19 cellular contexts compared by ENCODE assay signal in genomic region chr3:10940106-10940505, GRCh38. TPM values are rescaled to one million over a fixed set of nuclear protein-coding genes. Genes with fewer than 3 reads are reported as not detected.
DNase-seq lines count a peak whose midpoint lies in the region; ATAC-seq, FAIRE-seq and TF ChIP-seq lines count a peak whose summit lies in the region.
"Had no signal": no experiment of that assay in that cellular context is flagged by ENCODE, and none has a peak within 500 bp of the region (broad histone marks: within the 10 kb centered on the region; RNA-seq: fewer than 3 reads in every experiment).

No MANE protein-coding gene starts in this region.

- H4K8ac ChIP-seq in neuronal stem cell (ENCODE audit: low read depth, low read length) = peak overlapping the region; percentile 58

- H3K27ac ChIP-seq in right cardiac atrium (ENCODE audit: low read length) = no peak overlapping the region
- H3K27ac ChIP-seq in right atrium auricular region = no peak overlapping the region
- no peak overlapping the region for H3K27ac ChIP-seq in kidney (ENCODE audit: low read depth in 2 of 2, low read length in 2 of 2)
- no peak overlapping the region for H3K27ac ChIP-seq in neuronal stem cell (replicated peaks; ENCODE audit: low read length)
- H3K27ac ChIP-seq in aorta (ENCODE audit: low read depth in 1 of 2, low read length in 2 of 2) = no peak overlapping the region
- no peak overlapping the region for H3K27ac ChIP-seq in prostate gland
- H3K27ac ChIP-seq: BLaER1, GM23248, HL-60 had no signal

- H3K4me3 ChIP-seq in right cardiac atrium (ENCODE audit: low read length) (no peak overlapping the region), right atrium auricular region (no peak overlapping the region), kidney (ENCODE audit: low read length in 2 of 2) (no peak overlapping the region), neuronal stem cell (ENCODE audit: low read length in 2 of 2) (no peak overlapping the region), aorta (ENCODE audit: low read length in 2 of 2) (no peak overlapping the region), prostate gland (no peak overlapping the region)
- H3K4me3 ChIP-seq: BLaER1, GM23248 had no signal

- no peak overlapping the region for H3K14ac ChIP-seq in neuronal stem cell (ENCODE audit: low read length)

- no peaks in the 10 kb centered on the region for H3K27me3 ChIP-seq in right cardiac atrium (ENCODE audit: control insufficient read depth, insufficient read depth)
- no peaks in the 10 kb centered on the region for H3K27me3 ChIP-seq in right atrium auricular region
- H3K27me3 ChIP-seq in neuronal stem cell (ENCODE audit: control insufficient read depth in 3 of 3, insufficient read depth in 3 of 3, low read depth in 1 of 3, low read length in 3 of 3) = peaks cover 0 to 4% (median 0%) of the 10 kb centered on the region in 3 experiments
- H3K27me3 ChIP-seq in aorta (ENCODE audit: control insufficient read depth in 1 of 2, insufficient read depth in 2 of 2, low read length in 1 of 2) = no peaks in the 10 kb centered on the region
- H3K27me3 ChIP-seq in prostate gland (replicated peaks; ENCODE audit: insufficient read depth) = no peaks in the 10 kb centered on the region
- H3K27me3 ChIP-seq: BLaER1 had no signal

- H3K4me2 ChIP-seq in neuronal stem cell (ENCODE audit: insufficient read depth, low read length, poor library complexity, severe bottlenecking) = no peak overlapping the region
- H3K4me2 ChIP-seq: BLaER1 had no signal

- no peak overlapping the region for H3K18ac ChIP-seq in neuronal stem cell (ENCODE audit: low read length)

- H4K91ac ChIP-seq in neuronal stem cell (ENCODE audit: low read depth, low read length, poor library complexity) = no peak overlapping the region

- no peaks in the 10 kb centered on the region for H3K79me1 ChIP-seq in neuronal stem cell (ENCODE audit: low read depth, low read length)

- H2BK12ac ChIP-seq in neuronal stem cell (ENCODE audit: low read length) = no peak overlapping the region

- intact Hi-C loops in right cardiac atrium (cut with DNase I) = loop anchor here in 1 of 4 donors (10.0 kb wide), 1 partner anchor 175 kb away; no protein-coding TSS in a partner anchor
- intact Hi-C loops in kidney (cut with DNase I) = no loop called here
- intact Hi-C loops in aorta (cut with DNase I) = no loop called here
- intact Hi-C loops in prostate gland (cut with DNase I) = no loop called here

- H3K9me3 ChIP-seq in right cardiac atrium (ENCODE audit: control insufficient read depth, low read length) = no peaks in the 10 kb centered on the region
- H3K9me3 ChIP-seq in right atrium auricular region = no peaks in the 10 kb centered on the region
- H3K9me3 ChIP-seq in kidney (ENCODE audit: control insufficient read depth in 1 of 2, low read length in 2 of 2) = no peaks in the 10 kb centered on the region
- H3K9me3 ChIP-seq in neuronal stem cell (replicated peaks in 1 of 2; ENCODE audit: control insufficient read depth in 2 of 2, insufficient read depth in 1 of 2, low read depth in 1 of 2, low read length in 2 of 2) = peaks cover 6 to 7% of the 10 kb centered on the region in 2 donors
- H3K9me3 ChIP-seq in aorta (ENCODE audit: control insufficient read depth, low read length) = no peaks in the 10 kb centered on the region
- H3K9me3 ChIP-seq in prostate gland = no peaks in the 10 kb centered on the region

- H2BK5ac ChIP-seq in neuronal stem cell (ENCODE audit: low read length) = no peak overlapping the region

- TF ChIP-seq CTCF in right atrium auricular region (IDR thresholded peaks at IDR 0.05) (no peak), kidney (IDR thresholded peaks at IDR 0.05; ENCODE audit: borderline replicate concordance, extremely low read depth, insufficient read depth) (no peak), prostate gland (IDR thresholded peaks at IDR 0.05) (no peak)

- no peaks in the 10 kb centered on the region for H3K36me3 ChIP-seq in right atrium auricular region
- no peaks in the 10 kb centered on the region for H3K36me3 ChIP-seq in kidney (ENCODE audit: control insufficient read depth in 1 of 2, insufficient read depth in 2 of 2, low read length in 2 of 2)
- no peaks in the 10 kb centered on the region for H3K36me3 ChIP-seq in neuronal stem cell (replicated peaks in 1 of 2; ENCODE audit: control insufficient read depth in 2 of 2, insufficient read depth in 2 of 2, low read length in 2 of 2)
- H3K36me3 ChIP-seq in aorta (ENCODE audit: control insufficient read depth in 1 of 2, insufficient read depth in 2 of 2, low read length in 1 of 2) = no peaks in the 10 kb centered on the region
- no peaks in the 10 kb centered on the region for H3K36me3 ChIP-seq in prostate gland
- H3K36me3 ChIP-seq: BLaER1 had no signal

- TF ChIP-seq POLR2A in prostate gland (IDR thresholded peaks at IDR 0.05) = no peak

- DNase-seq in right cardiac atrium (peak in 2 of 3 donors; percentile 26 to 41), right atrium auricular region (ENCODE audit: low spot score) (no peak), kidney (peak; percentile 43), neuronal stem cell (ENCODE audit: low spot score) (no peak), aorta (peak; percentile 12 to 62), NCI-H1048 (lab: John Stamatoyannopoulos, UW) (no peak), prostate gland (ENCODE audit: low spot score) (no peak)
- DNase-seq: 8988T; AML-193; Caco-2; CD8-positive, alpha-beta memory T cell; DND-41; GDM1; GM23248 had no signal

- no peak overlapping the region for H3K9ac ChIP-seq in kidney (ENCODE audit: low read length in 2 of 2)
- H3K9ac ChIP-seq in neuronal stem cell (ENCODE audit: low read depth, low read length, poor library complexity) = no peak overlapping the region
- H3K9ac ChIP-seq: BLaER1, GM23248 had no signal

- H3K4ac ChIP-seq in neuronal stem cell (ENCODE audit: low read length) = no peak overlapping the region

- no peak overlapping the region for H3K23ac ChIP-seq in neuronal stem cell (ENCODE audit: low read depth, low read length, poor library complexity)

- H2AFZ ChIP-seq in neuronal stem cell (ENCODE audit: low read length) = no peak overlapping the region
- H2AFZ ChIP-seq: GM23248 had no signal

- no peak overlapping the region for H2BK120ac ChIP-seq in neuronal stem cell (ENCODE audit: low read depth, low read length)

- H2AK5ac ChIP-seq in neuronal stem cell (ENCODE audit: low read depth, low read length) = peak overlapping the region; percentile 57

- H3K4me1 ChIP-seq in right cardiac atrium (ENCODE audit: control insufficient read depth, insufficient read depth, low read length) (no peaks in the 10 kb centered on the region), right atrium auricular region (no peaks in the 10 kb centered on the region), kidney (ENCODE audit: control insufficient read depth in 1 of 2, insufficient read depth in 1 of 2, low read depth in 1 of 2, low read length in 2 of 2) (no peaks in the 10 kb centered on the region), neuronal stem cell (ENCODE audit: control insufficient read depth in 2 of 2, insufficient read depth in 1 of 2, low read depth in 1 of 2, low read length in 2 of 2) (no peaks in the 10 kb centered on the region), aorta (ENCODE audit: control insufficient read depth in 1 of 2, insufficient read depth in 2 of 2, low read length in 2 of 2) (no peaks in the 10 kb centered on the region), prostate gland (replicated peaks) (no peaks in the 10 kb centered on the region)
- H3K4me1 ChIP-seq: Caco-2 had no signal

- no peak overlapping the region for H2BK15ac ChIP-seq in neuronal stem cell (ENCODE audit: low read length)

- ATAC-seq in right cardiac atrium = no peak
- no peak for ATAC-seq in aorta (ENCODE audit: low FRiP score)
- ATAC-seq in GM19397 (IDR thresholded peaks at IDR 0.05; ENCODE audit: unreplicated experiment) = no peak

- FAIRE-seq in kidney (lab: Jason Lieb, UNC) = no peak
- FAIRE-seq: GM12892, H54 had no signal

- 83% methylated on average over 12 of the region's 12 CpGs for WGBS in right cardiac atrium
- WGBS in neuronal stem cell (ENCODE audit: extremely low coverage in 2 of 2, insufficient read length in 2 of 2, insufficient replicate concordance in 1 of 2), 2 donors = no CpG with 5 or more reads among the region's 12 CpGs
- WGBS in aorta, 2 donors = 85 to 90% methylated on average over 12 of the region's 12 CpGs
- WGBS in prostate gland = 85% methylated on average over 12 of the region's 12 CpGs

RNA-seq across cellular contexts. Expression of gene SLC6A1, which starts 52.4 kb away (rescaled TPM):
- total RNA-seq in right cardiac atrium = 1 to 10 TPM in 3 of 4 donors, under 1 TPM in 1; 0.89 to 3.3 (median 2.5) TPM
- 3.0 TPM for polyA plus RNA-seq in right cardiac atrium
- 1 to 10 TPM; 1.3 to 4.1 TPM for total RNA-seq in right atrium auricular region
- total RNA-seq in kidney = 2.1 TPM
- polyA plus RNA-seq in kidney (ENCODE audit: insufficient read depth, low read depth, low replicate concordance) = not detected
- 0.75 TPM for polyA plus RNA-seq in neuronal stem cell (2013, experiment 1 of 2)
- polyA plus RNA-seq in neuronal stem cell (2013, experiment 2 of 2) = 0.78 TPM
- total RNA-seq in aorta = 1 to 10 TPM; 1.4 to 2.3 TPM
- 1 to 10 TPM in 1 of 2 donors, under 1 TPM in 1; 0.50 to 4.9 TPM for polyA plus RNA-seq in aorta
- total RNA-seq in prostate gland = 1 to 10 TPM in 1 of 2 donors, under 1 TPM in 1; 0.18 to 6.2 TPM
- total RNA-seq: Caco-2; CD8-positive, alpha-beta memory T cell; GM23248 had no signal
- polyA plus RNA-seq: CD8-positive, alpha-beta memory T cell; GM23248 had no signal

Comparison
In these comparisons a context has a peak if more than half of its experiments do, and no peak if none do; other contexts are left out.
1. DNase-seq: peak in right cardiac atrium (2 of 3), kidney (single experiment) and aorta (2 of 2); none in right atrium auricular region (single experiment), neuronal stem cell (single experiment), NCI-H1048 (single experiment) and prostate gland (single experiment).